ENCODE assay signal across 17 cellular contexts in the genomic region with DNA sequence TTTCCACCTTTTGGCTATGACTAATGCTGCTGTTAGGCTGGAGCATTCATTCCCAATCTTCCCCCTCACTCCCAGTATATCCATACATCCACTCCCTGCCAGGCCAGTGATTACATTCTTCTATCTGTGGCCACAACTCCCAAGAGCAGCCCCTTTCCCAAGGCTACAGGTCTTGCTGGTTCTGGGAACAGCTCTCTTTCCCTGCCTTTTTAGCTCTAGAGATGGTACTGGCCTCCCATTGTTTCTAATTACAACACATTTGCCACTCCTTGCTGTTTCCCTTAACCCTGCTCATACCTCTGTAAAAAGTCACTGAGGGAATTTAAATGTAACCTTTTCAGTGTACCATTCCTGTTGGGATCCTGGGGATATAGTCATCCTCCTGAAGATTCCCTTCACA. TPM values are rescaled to one million over a fixed set of nuclear protein-coding genes. Genes with fewer than 3 reads are reported as not detected.
DNase-seq lines count a peak whose midpoint lies in the region; ATAC-seq, FAIRE-seq and TF ChIP-seq lines count a peak whose summit lies in the region.
"Had no signal": no experiment of that assay in that cellular context is flagged by ENCODE, and none has a peak within 500 bp of the region (broad histone marks: within the 10 kb centered on the region; RNA-seq: fewer than 3 reads in every experiment).

No MANE protein-coding gene starts in this region.

- no peaks in the 10 kb centered on the region for H4K20me1 ChIP-seq in mammary epithelial cell (ENCODE audit: insufficient read depth, low read length)
- H4K20me1 ChIP-seq: BLaER1 treated with 17β-estradiol and CSF1 and Interleukin-3, amounts not matched to agents 10 nM and 100 nM had no signal

- no peaks in the 10 kb centered on the region for H3K79me2 ChIP-seq in mammary epithelial cell (ENCODE audit: insufficient read depth, low read length)

- CTCF ChIA-PET in mammary epithelial cell (lab: Charles Lee; ENCODE audit: low non-redundant PET) (no interaction called here), MCF 10A (lab: Yijun Ruan, JAX) (interaction anchor here (1.2 kb wide), 1 partner anchor 14 kb away, joined by 3 read pairs; no protein-coding TSS in a partner anchor)

- no peak overlapping the region for H3K4me3 ChIP-seq in mammary epithelial cell (replicated peaks in 1 of 3; ENCODE audit: insufficient read depth in 1 of 3, low read depth in 2 of 3, low read length in 3 of 3)
- H3K4me3 ChIP-seq in bronchial epithelial cell (ENCODE audit: low read depth, low read length): no peak overlapping the region
- H3K4me3 ChIP-seq: BLaER1 treated with 17β-estradiol and CSF1 and Interleukin-3, amounts not matched to agents 10 nM and 100 nM; GM12878 had no signal

- intact Hi-C loops in mammary epithelial cell (cut with micrococcal nuclease) (no loop called here), MCF 10A (cut with micrococcal nuclease) (no loop called here)

- H3K4me2 ChIP-seq in mammary epithelial cell (ENCODE audit: insufficient read depth, low read depth, low read length): no peak overlapping the region
- H3K4me2 ChIP-seq: BLaER1 treated with 17β-estradiol and CSF1 and Interleukin-3, amounts not matched to agents 10 nM and 100 nM; KMS-11 had no signal

- no peaks in the 10 kb centered on the region for H3K4me1 Mint-ChIP-seq in MCF 10A (ENCODE audit: insufficient read depth, unreplicated experiment)
- no peaks in the 10 kb centered on the region for H3K4me1 Mint-ChIP-seq in activated T-cell treated with anti-CD3 and anti-CD28 coated beads, Interleukin-2, amount 50 U/mL, for 72 hours (ENCODE audit: low read depth)
- H3K4me1 Mint-ChIP-seq: CD4-positive, CD25-positive, alpha-beta regulatory T cell had no signal

- DNase-seq in mammary epithelial cell: peak; percentile 32
- no peak for DNase-seq in MCF 10A (ENCODE audit: unreplicated experiment)
- peak; percentile 13 for DNase-seq in bronchial epithelial cell (ENCODE audit: low read depth)
- DNase-seq in foreskin keratinocyte: peak; percentile 44 to 76
- DNase-seq in activated T-cell treated with anti-CD3 and anti-CD28 coated beads, Interleukin-2, amount 50 U/mL, for 72 hours: no peak
- DNase-seq in NCI-H187 treated with DMSO at 0.1 percent for 48 hours (lab: John Stamatoyannopoulos, UW): no peak
- no peak for DNase-seq in AG08395 (ENCODE audit: low spot score)
- DNase-seq in NCI-H524 (lab: John Stamatoyannopoulos, UW): no peak
- DNase-seq: CD4-positive, CD25-positive, alpha-beta regulatory T cell; DMS53; HCEC 1CT; HFFc6 had no signal

- no peak for FAIRE-seq in bronchial epithelial cell (lab: Jason Lieb, UNC)
- FAIRE-seq: GM12878, GM18507 had no signal

- no peak overlapping the region for H3K27ac ChIP-seq in mammary epithelial cell (ENCODE audit: insufficient read depth, low read depth, low read length)
- no peak overlapping the region for H3K27ac ChIP-seq in foreskin keratinocyte
- H3K27ac ChIP-seq: 22Rv1; BLaER1 treated with 17β-estradiol and CSF1 and Interleukin-3, amounts not matched to agents 10 nM and 100 nM; KMS-11 had no signal

- no peak overlapping the region for H3K9ac ChIP-seq in mammary epithelial cell (ENCODE audit: insufficient read depth, low read length)
- H3K9ac ChIP-seq: BLaER1 treated with 17β-estradiol and CSF1 and Interleukin-3, amounts not matched to agents 10 nM and 100 nM; KMS-11 had no signal

- H3K4me1 ChIP-seq in mammary epithelial cell (ENCODE audit: insufficient read depth, low read length) (no peaks in the 10 kb centered on the region), foreskin keratinocyte (peaks cover 7% of the 10 kb centered on the region)
- H3K4me1 ChIP-seq: BLaER1 treated with 17β-estradiol and CSF1 and Interleukin-3, amounts not matched to agents 10 nM and 100 nM had no signal

- H3K27me3 Mint-ChIP-seq in MCF 10A (ENCODE audit: insufficient read depth, unreplicated experiment): peaks cover 24% of the 10 kb centered on the region
- peaks cover 19% of the 10 kb centered on the region for H3K27me3 Mint-ChIP-seq in activated T-cell treated with anti-CD3 and anti-CD28 coated beads, Interleukin-2, amount 50 U/mL, for 72 hours (ENCODE audit: low read depth)

- H3K9me3 Mint-ChIP-seq in MCF 10A (ENCODE audit: unreplicated experiment): peaks cover 10% of the 10 kb centered on the region
- H3K9me3 Mint-ChIP-seq in activated T-cell treated with anti-CD3 and anti-CD28 coated beads, Interleukin-2, amount 50 U/mL, for 72 hours: peaks cover 6 to 14% of the 10 kb centered on the region in 2 donors

- POLR2A ChIA-PET in MCF 10A (lab: Yijun Ruan, JAX): no interaction called here

- in situ Hi-C loops in mammary epithelial cell (cut with MboI; ENCODE audit: low sequenced_read_pairs in 2 of 2): no loop called here

- no peak overlapping the region for H3K4me3 Mint-ChIP-seq in MCF 10A (ENCODE audit: unreplicated experiment)
- H3K4me3 Mint-ChIP-seq in activated T-cell treated with anti-CD3 and anti-CD28 coated beads, Interleukin-2, amount 50 U/mL, for 72 hours: no peak overlapping the region
- H3K4me3 Mint-ChIP-seq: CD4-positive, CD25-positive, alpha-beta regulatory T cell; HFFc6 had no signal

- H3K9me3 ChIP-seq in mammary epithelial cell (replicated peaks; ENCODE audit: insufficient read depth, low read length): peaks cover 7% of the 10 kb centered on the region

- H3K27ac Mint-ChIP-seq in MCF 10A (ENCODE audit: low read depth, unreplicated experiment): no peak overlapping the region
- H3K27ac Mint-ChIP-seq in activated T-cell treated with anti-CD3 and anti-CD28 coated beads, Interleukin-2, amount 50 U/mL, for 72 hours: no peak overlapping the region
- H3K27ac Mint-ChIP-seq: CD4-positive, CD25-positive, alpha-beta regulatory T cell; HFFc6 had no signal

- no peaks in the 10 kb centered on the region for H3K36me3 Mint-ChIP-seq in MCF 10A (ENCODE audit: insufficient read depth, unreplicated experiment)
- H3K36me3 Mint-ChIP-seq in activated T-cell treated with anti-CD3 and anti-CD28 coated beads, Interleukin-2, amount 50 U/mL, for 72 hours (ENCODE audit: insufficient read depth in 2 of 2): peaks cover 6 to 9% of the 10 kb centered on the region in 2 donors

- BruUV-seq in mammary epithelial cell (replicated peaks; lab: Mats Ljungman, UMichigan): no TSS peak
- BruUV-seq in MCF 10A (replicated peaks; lab: Mats Ljungman, UMichigan): no TSS peak

- dilution Hi-C loops in mammary epithelial cell (cut with HindIII; ENCODE audit: low sequenced_read_pairs): no loop called here

- no peak overlapping the region for H2AFZ ChIP-seq in mammary epithelial cell (ENCODE audit: low read depth, low read length)

- no peaks in the 10 kb centered on the region for H3K27me3 ChIP-seq in mammary epithelial cell (ENCODE audit: insufficient read depth, low read length)
- no peaks in the 10 kb centered on the region for H3K27me3 ChIP-seq in bronchial epithelial cell (ENCODE audit: control insufficient read depth, insufficient read depth, low read length)
- peaks cover 28% of the 10 kb centered on the region for H3K27me3 ChIP-seq in foreskin keratinocyte
- H3K27me3 ChIP-seq: BLaER1 treated with 17β-estradiol and CSF1 and Interleukin-3, amounts not matched to agents 10 nM and 100 nM had no signal

- H3K36me3 ChIP-seq in mammary epithelial cell (ENCODE audit: insufficient read depth, low read length): no peaks in the 10 kb centered on the region
- no peaks in the 10 kb centered on the region for H3K36me3 ChIP-seq in bronchial epithelial cell (ENCODE audit: control insufficient read depth, insufficient read depth, low read length)

- no peak for TF ChIP-seq CTCF in mammary epithelial cell (conservative IDR thresholded peaks at IDR 0.05 in 1 of 2, IDR thresholded peaks at IDR 0.05 in 1 of 2; ENCODE audit: extremely low read depth in 1 of 2, insufficient read depth in 1 of 2, low read depth in 1 of 2, low read length in 2 of 2)
- TF ChIP-seq CTCF in MCF 10A (IDR thresholded peaks at IDR 0.05; ENCODE audit: unreplicated experiment): no peak
- no peak for TF ChIP-seq CTCF in bronchial epithelial cell (IDR thresholded peaks at IDR 0.05; ENCODE audit: insufficient read depth, low read length, severe bottlenecking)
- TF ChIP-seq CTCF in foreskin keratinocyte (conservative IDR thresholded peaks at IDR 0.05): no peak

- peak; percentile 29 for ATAC-seq in foreskin keratinocyte
- ATAC-seq in activated T-cell treated with anti-CD3 and anti-CD28 coated beads, Interleukin-2, amount 50 U/mL, for 72 hours (replicated peaks in 1 of 2): no peak
- ATAC-seq: GM12878 had no signal

RNA-seq across cellular contexts. Expression of a gene that starts 28.2 kb away (rescaled TPM):
- total RNA-seq in mammary epithelial cell (10 to 100 TPM in 1 of 2 donors, 1 to 10 TPM in 1; 5.8 to 16.4 TPM), MCF 10A (2022) (7.7 and 8.9 TPM in 2 replicates), bronchial epithelial cell (3.2 and 4.1 TPM in 2 replicates), foreskin keratinocyte (16.4 and 16.5 TPM in 2 replicates)
- polyA plus RNA-seq in mammary epithelial cell (7.9 TPM), foreskin keratinocyte (12.0 and 13.3 TPM in 2 replicates)
- 7.0 TPM for polyA minus RNA-seq in mammary epithelial cell
- total RNA-seq in activated T-cell treated with anti-CD3 and anti-CD28 coated beads, Interleukin-2, amount 50 U/mL, for 72 hours: 10 to 100 TPM; 16.0 to 16.3 TPM

Comparison
In these comparisons a context has a peak if more than half of its experiments do, and no peak if none do; other contexts are left out.
1. DNase-seq: peak in mammary epithelial cell (single experiment), bronchial epithelial cell (single experiment) and foreskin keratinocyte (2 of 2); none in MCF 10A (single experiment), activated T-cell treated with anti-CD3 and anti-CD28 coated beads, Interleukin-2, amount 50 U/mL, for 72 hours (0 of 2), NCI-H187 treated with DMSO at 0.1 percent for 48 hours (single experiment), AG08395 (single experiment) and NCI-H524 (0 of 2).